26 cellular contexts compared by ENCODE assay signal in genomic region chr5:29170609-29171008, GRCh38.
"Had no signal": no experiment of that assay in that cellular context is flagged by ENCODE, and none has a peak within 500 bp of the region (broad histone marks: within the 10 kb centered on the region; RNA-seq: fewer than 3 reads in every experiment).

No MANE protein-coding gene starts in this region.

- H3K9me3 ChIP-seq: colonic mucosa, esophagus muscularis mucosa, gastrocnemius medialis, gastroesophageal sphincter had no signal

- DNase-seq: colonic mucosa; dermis blood vessel endothelial cell; dorsolateral prefrontal cortex; effector CD4-positive, alpha-beta T cell; effector CD8-positive, alpha-beta T cell; effector memory CD4-positive, alpha-beta T cell; effector memory CD8-positive, alpha-beta T cell; endodermal cell; erythroblast; esophagus squamous epithelium; foreskin fibroblast; foreskin melanocyte; gastrocnemius medialis; glutamatergic neuron; head of caudate nucleus; heart left ventricle; heart right ventricle had no signal

- H3K4me3 ChIP-seq: colonic mucosa, coronary artery, dorsolateral prefrontal cortex, esophagus muscularis mucosa, esophagus squamous epithelium, gastrocnemius medialis, gastroesophageal sphincter, heart left ventricle, heart right ventricle had no signal

- H3K4me1 ChIP-seq: colonic mucosa, esophagus squamous epithelium, foreskin keratinocyte, gastrocnemius medialis, gastroesophageal sphincter, heart left ventricle, heart right ventricle had no signal

- H3K27me3 ChIP-seq: colonic mucosa, dorsolateral prefrontal cortex, esophagus muscularis mucosa, esophagus squamous epithelium, foreskin keratinocyte, gastrocnemius medialis, gastroesophageal sphincter, heart left ventricle, heart right ventricle had no signal

- FAIRE-seq: colon, endometrium, endothelial cell of umbilical vein had no signal

- ATAC-seq: effector memory CD8-positive, alpha-beta T cell; esophagus mucosa; foreskin keratinocyte; gastrocnemius medialis; gastroesophageal sphincter; heart left ventricle; heart right ventricle had no signal

- H3K27ac ChIP-seq: colonic mucosa, coronary artery, dorsolateral prefrontal cortex, epithelial cell of prostate, esophagus muscularis mucosa, esophagus squamous epithelium, foreskin keratinocyte, gastrocnemius medialis, gastroesophageal sphincter, heart left ventricle, heart right ventricle had no signal

- H3K36me3 ChIP-seq: colonic mucosa, esophagus muscularis mucosa, esophagus squamous epithelium, gastrocnemius medialis, gastroesophageal sphincter, heart left ventricle, heart right ventricle had no signal
